13 cellular contexts compared by ENCODE assay signal in genomic region chr17:76027159-76027839, GRCh38. TPM values are rescaled to one million over a fixed set of nuclear protein-coding genes. Genes with fewer than 3 reads are reported as not detected.
A peak's percentile ranks its signal among the peaks of the same experiment; 100 is the strongest.
DNase-seq lines count a peak whose midpoint lies in the region; FAIRE-seq and TF ChIP-seq lines count a peak whose summit lies in the region.
"Had no signal": no experiment of that assay in that cellular context is flagged by ENCODE, and none has a peak within 500 bp of the region (broad histone marks: within the 10 kb centered on the region; RNA-seq: fewer than 3 reads in every experiment).

Gene EVPL, minus strand, starts transcription at chr17:76027306. Its CDS starts 108 bp downstream, at chr17:76027198.

- no peaks in the 10 kb centered on the region for H4K20me1 ChIP-seq in H9 (ENCODE audit: control insufficient read depth, insufficient read depth, insufficient read length)

- H2BK15ac ChIP-seq in H9 (ENCODE audit: low read depth, low read length): no peak within 1 kb of the TSS

- H4K8ac ChIP-seq in H9 (replicated peaks; ENCODE audit: insufficient read length, low read depth, low read length): no peak within 1 kb of the TSS

- H2BK12ac ChIP-seq in H9 (ENCODE audit: insufficient read length, low read depth, low read length): no peak within 1 kb of the TSS

- no peaks in the 10 kb centered on the region; a peak in 1 of 5 replicates for H3K9me3 Mint-ChIP-seq in H9
- H3K9me3 Mint-ChIP-seq: activated B cell treated with CpG ODN at 0.5 μM for 24 hours, IgD-negative memory B cell had no signal

- no peak within 1 kb of the TSS for H3K56ac ChIP-seq in H9 (ENCODE audit: insufficient read length, low read depth, low read length)

- no peak within 1 kb of the TSS for H3T11ph ChIP-seq in H9 (ENCODE audit: low read length)

- TF ChIP-seq CTCF in H9 (conservative IDR thresholded peaks at IDR 0.05) (no peak), Peyer's patch (IDR thresholded peaks at IDR 0.05) (no peak), A673 (conservative IDR thresholded peaks at IDR 0.05; ENCODE audit: low read depth, low read length) (no peak)

- H3K9me3 ChIP-seq in H9 (ENCODE audit: control insufficient read depth, low read depth, low read length): no peaks in the 10 kb centered on the region
- H3K9me3 ChIP-seq in Peyer's patch: no peaks in the 10 kb centered on the region
- H3K9me3 ChIP-seq in small intestine (ENCODE audit: control insufficient read depth, low read depth): no peaks in the 10 kb centered on the region
- H3K9me3 ChIP-seq in A673 (ENCODE audit: low read depth, low read length, poor library complexity, severe bottlenecking): no peaks in the 10 kb centered on the region

- H2BK120ac ChIP-seq in H9 (ENCODE audit: low read depth, low read length, poor library complexity, severe bottlenecking): no peak within 1 kb of the TSS

- no peak within 1 kb of the TSS for H3K4me2 ChIP-seq in H9 (ENCODE audit: insufficient read depth, insufficient read length, low read length)

- H3K27me3 ChIP-seq in H9 (ENCODE audit: insufficient read depth, low read length) (no peaks in the 10 kb centered on the region), Peyer's patch (no peaks in the 10 kb centered on the region), small intestine (ENCODE audit: control insufficient read depth in 2 of 2, insufficient read depth in 2 of 2, low read length in 2 of 2) (no peaks in the 10 kb centered on the region), A673 (replicated peaks; ENCODE audit: insufficient read depth, low read depth, low read length, poor library complexity) (no peaks in the 10 kb centered on the region)

- FAIRE-seq in small intestine (lab: Jason Lieb, UNC): no peak

- H4K91ac ChIP-seq in H9 (ENCODE audit: insufficient read length, low read depth, low read length): no peak within 1 kb of the TSS

- no peaks in the 10 kb centered on the region for H3K23me2 ChIP-seq in H9 (ENCODE audit: insufficient read length, low read depth, low read length, poor library complexity, severe bottlenecking)

- no peak within 1 kb of the TSS; a peak in 1 of 7 replicates for H3K27ac Mint-ChIP-seq in H9
- H3K27ac Mint-ChIP-seq: activated B cell treated with CpG ODN at 0.5 μM for 24 hours had no signal

- TF ChIP-seq POLR2A in Peyer's patch (IDR thresholded peaks at IDR 0.05): peak; percentile 65 to 84

- H3K4me3 ChIP-seq in Peyer's patch (peak within 1 kb of the TSS in 3 of 4 donors; percentile 21 to 61 (median 54)), small intestine (ENCODE audit: low read depth in 1 of 2, low read length in 2 of 2) (peak within 1 kb of the TSS in 1 of 2 donors; percentile 33), A673 (ENCODE audit: low read depth, low read length, poor library complexity, severe bottlenecking) (no peak within 1 kb of the TSS)
- H3K4me3 ChIP-seq: coronary artery had no signal

- no TSS peak for BruUV-seq in A673 (replicated peaks; lab: Mats Ljungman, UMichigan)

- H3K36me3 ChIP-seq in Peyer's patch (no peaks in the 10 kb centered on the region), small intestine (ENCODE audit: control insufficient read depth in 2 of 2, insufficient read depth in 2 of 2, low read length in 2 of 2) (no peaks in the 10 kb centered on the region), A673 (ENCODE audit: insufficient read depth, low read length, poor library complexity, severe bottlenecking) (no peaks in the 10 kb centered on the region)

- peaks cover 5% of the 10 kb centered on the region; the same call in 1 of the 2 replicates for H3K27me3 Mint-ChIP-seq in H9 (ENCODE audit: low read depth)
- H3K27me3 Mint-ChIP-seq: activated B cell treated with CpG ODN at 0.5 μM for 24 hours, IgD-negative memory B cell had no signal

- H3K27ac ChIP-seq in H9 (ENCODE audit: insufficient read length, low read depth, low read length) (no peak within 1 kb of the TSS), Peyer's patch (peak within 1 kb of the TSS in 3 of 4 donors; percentile 69 to 93 (median 89)), small intestine (ENCODE audit: low read depth in 1 of 2, low read length in 1 of 2) (peak within 1 kb of the TSS; percentile 34 to 84), A673 (ENCODE audit: low read depth, low read length, poor library complexity, severe bottlenecking) (no peak within 1 kb of the TSS)
- H3K27ac ChIP-seq: coronary artery had no signal

- POLR2A ChIA-PET in A673 (lab: Charles Lee; ENCODE audit: low non-redundant PET): no interaction called here

- H3K4me3 Mint-ChIP-seq in H9: no peak within 1 kb of the TSS; a peak in 1 of 5 replicates
- H3K4me3 Mint-ChIP-seq: activated B cell treated with CpG ODN at 0.5 μM for 24 hours, IgD-negative memory B cell had no signal

- H3K4me1 ChIP-seq in H9 (ENCODE audit: insufficient read depth, low read length) (peaks cover 2% of the 10 kb centered on the region; the same call in 1 of the 2 replicates), Peyer's patch (peaks cover 0 to 29% (median 1%) of the 10 kb centered on the region in 4 donors), small intestine (ENCODE audit: control insufficient read depth in 2 of 2, insufficient read depth in 1 of 2, low read depth in 1 of 2, low read length in 1 of 2) (no peaks in the 10 kb centered on the region), A673 (ENCODE audit: insufficient read depth, low read length, poor library complexity, severe bottlenecking) (peaks cover 18% of the 10 kb centered on the region)

- no peak within 1 kb of the TSS for H3K4ac ChIP-seq in H9 (ENCODE audit: low read depth, low read length)

- H3K79me2 ChIP-seq in H9 (ENCODE audit: insufficient read depth, low read length): no peaks in the 10 kb centered on the region

- no CpG with 5 or more reads among the region's 24 CpGs for WGBS in H9 (ENCODE audit: extremely low coverage, insufficient read length, low lambda C conversion rate)
- 12 to 62% (median 36%) methylated on average over 18 to 24 of the region's 24 CpGs for WGBS in small intestine, 3 donors

- DNase-seq in H9 (peak; percentile 58), Peyer's patch (peak in 2 of 3 donors; percentile 87 to 91), islet precursor cell (peak; percentile 64), small intestine (peak; percentile 96), DMS 273 (lab: John Stamatoyannopoulos, UW; ENCODE audit: unreplicated experiment) (no peak), A673 (ENCODE audit: low spot score) (no peak), AG08395 (ENCODE audit: low spot score) (no peak), NCI-H2107 treated with DMSO at 0.1 percent for 48 hours (lab: John Stamatoyannopoulos, UW; ENCODE audit: unreplicated experiment) (no peak)
- DNase-seq: activated B cell treated with CpG ODN at 0.5 μM for 24 hours, activated gamma-delta T cell, occipital lobe had no signal

- H2BK20ac ChIP-seq in H9 (ENCODE audit: low read depth, low read length, poor library complexity, severe bottlenecking): no peak within 1 kb of the TSS

- no peaks in the 10 kb centered on the region for H3K79me1 ChIP-seq in H9 (ENCODE audit: insufficient read depth, low read depth, low read length, poor library complexity, severe bottlenecking)

- no peak within 1 kb of the TSS for H3K9ac ChIP-seq in H9 (ENCODE audit: extremely low read depth, insufficient read length, low read length)

- H2AK5ac ChIP-seq in H9 (ENCODE audit: insufficient read length, low read length): no peak within 1 kb of the TSS

- no peak within 1 kb of the TSS for H4K5ac ChIP-seq in H9 (ENCODE audit: insufficient read length, low read depth, low read length)

- CTCF ChIA-PET in A673 (lab: Charles Lee): no interaction called here

- no peak within 1 kb of the TSS for H2AFZ ChIP-seq in H9 (ENCODE audit: low read length)

- H2BK5ac ChIP-seq in H9 (ENCODE audit: insufficient read length, low read length): no peak within 1 kb of the TSS

- H3K18ac ChIP-seq in H9 (ENCODE audit: insufficient read length, low read depth, low read length): no peak within 1 kb of the TSS

- H3K23ac ChIP-seq in H9 (ENCODE audit: insufficient read length, low read depth, low read length): no peak within 1 kb of the TSS

- intact Hi-C loops in A673 (cut with micrococcal nuclease; ENCODE audit: unreplicated experiment): no loop called here

- no peaks in the 10 kb centered on the region for H3K36me3 Mint-ChIP-seq in H9 (ENCODE audit: insufficient read depth in 1 of 3, low read depth in 3 of 3)
- H3K36me3 Mint-ChIP-seq: IgD-negative memory B cell had no signal

- H3K4me1 Mint-ChIP-seq in H9: peaks cover 10 to 18% of the 10 kb centered on the region in 2 experiments

- H3K14ac ChIP-seq in H9 (ENCODE audit: insufficient read depth, low read length): peak within 1 kb of the TSS; percentile 78; the same call in 1 of the 2 replicates

RNA-seq across cellular contexts. Expression of gene EVPL, which starts in this region (rescaled TPM):
- 0.48 and 0.53 TPM in 2 replicates for total RNA-seq in H9 (2021)
- total RNA-seq in Peyer's patch: 10 to 100 TPM; 26.4 to 87.8 (median 55.0) TPM
- 10 to 100 TPM; 10.7 to 66.4 (median 38.6) TPM for polyA plus RNA-seq in small intestine
- total RNA-seq in A673 (2021): 0.15 and 0.21 TPM in 2 replicates
- total RNA-seq: activated B cell treated with CpG ODN at 0.5 μM for 24 hours, occipital lobe had no signal
- polyA plus RNA-seq: IgD-negative memory B cell had no signal

Comparison
In these comparisons a context has a peak if more than half of its experiments do, and no peak if none do; other contexts are left out.
1. RNA of gene EVPL (total RNA-seq): 26.4 to 87.8 TPM in Peyer's patch; 0.48 to 0.53 TPM in H9 and 0.15 to 0.21 TPM in A673; every median in the first group is over 10 times any median in the second.
2. Peak in DNase-seq in H9; RNA of the gene not detected or under 1 TPM.
3. DNase-seq: peak in Peyer's patch (2 of 3), islet precursor cell (single experiment) and small intestine (single experiment); none in DMS 273 (single experiment), A673 (single experiment), AG08395 (single experiment) and NCI-H2107 treated with DMSO at 0.1 percent for 48 hours (single experiment).
4. H3K27ac ChIP-seq: peak in Peyer's patch (3 of 4) and small intestine (2 of 2); none in H9 (single experiment) and A673 (single experiment).